ENCODE assay signal across 8 cellular contexts in the genomic region with DNA sequence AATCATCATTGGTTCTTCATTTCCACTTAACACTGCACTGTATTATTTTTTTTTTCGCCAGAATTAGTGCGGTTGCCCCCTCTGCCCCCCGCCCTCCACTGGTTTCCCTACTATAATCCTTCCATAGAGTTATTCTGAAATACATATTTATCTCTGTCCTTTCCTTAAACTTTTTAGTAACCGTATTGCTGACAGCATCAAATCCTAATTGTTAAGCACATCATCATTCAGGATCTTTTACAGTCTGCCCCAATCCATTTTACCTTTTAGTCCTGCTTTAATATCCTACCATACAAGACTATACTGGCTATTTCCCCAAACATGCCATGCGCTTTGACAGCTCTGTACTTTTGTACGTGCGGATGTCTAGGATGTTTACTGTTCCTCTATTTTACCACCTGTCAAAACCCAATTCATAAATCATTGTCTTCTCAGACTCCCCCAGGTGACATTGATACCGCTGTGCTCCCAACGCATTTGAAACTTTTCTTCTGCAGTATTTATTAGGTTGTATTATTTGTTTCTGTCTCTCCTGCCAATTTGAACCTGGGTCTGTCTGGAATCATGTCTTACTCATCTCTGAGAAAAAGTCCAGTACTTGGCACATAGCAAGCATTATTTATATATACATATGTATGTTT.
A peak's percentile ranks its signal among the peaks of the same experiment; 100 is the strongest.
DNase-seq lines count a peak whose midpoint lies in the region; ATAC-seq lines count a peak whose summit lies in the region.

No MANE protein-coding gene starts in this region.

- DNase-seq in DMS79 treated with DMSO at 0.1 percent for 48 hours (lab: John Stamatoyannopoulos, UW) (peak; percentile 44), DMS79 (lab: John Stamatoyannopoulos, UW) (no peak), NCI-H146 treated with DMSO at 0.1 percent for 48 hours (lab: John Stamatoyannopoulos, UW; ENCODE audit: unreplicated experiment) (peak; percentile 23), cerebellar cortex (ENCODE audit: low spot score) (peak; percentile 25), epidermal melanocyte (ENCODE audit: insufficient read length, low spot score) (no peak)

- H3K27ac ChIP-seq in muscle layer of colon (ENCODE audit: low read depth, low read length): peak overlapping the region; percentile 99

- no peaks in the 10 kb centered on the region for H3K27me3 ChIP-seq in muscle layer of colon (ENCODE audit: control insufficient read depth in 1 of 2, insufficient read depth in 2 of 2, low read length in 2 of 2)

- H3K4me1 ChIP-seq in muscle layer of colon (ENCODE audit: insufficient read depth, low read length): peaks cover 21% of the 10 kb centered on the region

- ATAC-seq in HG03521 (IDR thresholded peaks at IDR 0.05; ENCODE audit: unreplicated experiment) (no peak), HG03469 (IDR thresholded peaks at IDR 0.05; ENCODE audit: unreplicated experiment) (no peak)

- peak overlapping the region; percentile 62 for H3K9ac ChIP-seq in muscle layer of colon (ENCODE audit: low read length)

- H3K36me3 ChIP-seq in muscle layer of colon (ENCODE audit: insufficient read depth, low read length): no peaks in the 10 kb centered on the region

- H3K9me3 ChIP-seq in muscle layer of colon (ENCODE audit: low read length): no peaks in the 10 kb centered on the region

- H3K4me3 ChIP-seq in muscle layer of colon (ENCODE audit: low read depth in 1 of 2, low read length in 2 of 2): peak overlapping the region; percentile 68 to 92

Comparison
In these comparisons a context has a peak if more than half of its experiments do, and no peak if none do; other contexts are left out.
1. DNase-seq: peak in DMS79 treated with DMSO at 0.1 percent for 48 hours (single experiment), NCI-H146 treated with DMSO at 0.1 percent for 48 hours (single experiment) and cerebellar cortex (single experiment); none in DMS79 (single experiment) and epidermal melanocyte (single experiment).